ENCODE assay signal across 17 cellular contexts in the genomic region with DNA sequence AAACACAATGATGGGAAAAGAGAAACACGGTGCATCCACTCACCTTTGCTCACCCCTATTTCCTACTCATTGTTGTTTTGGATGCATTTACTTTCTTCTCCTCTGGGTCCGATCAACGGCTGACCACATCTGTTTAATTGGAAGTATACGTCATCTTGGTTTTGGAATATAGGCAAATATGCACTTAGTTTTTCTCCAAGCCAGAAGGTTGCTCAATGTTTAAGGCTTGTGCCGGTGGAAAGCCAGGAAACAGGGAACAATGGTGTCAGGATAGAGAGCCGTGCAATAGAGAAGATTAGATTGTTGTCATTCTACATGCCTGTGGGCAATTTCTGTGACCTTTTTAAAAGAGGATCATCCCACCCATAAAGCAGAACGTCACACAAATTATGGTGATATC.
DNase-seq lines count a peak whose midpoint lies in the region; ATAC-seq and TF ChIP-seq lines count a peak whose summit lies in the region.
"Had no signal": no experiment of that assay in that cellular context is flagged by ENCODE, and none has a peak within 500 bp of the region (broad histone marks: within the 10 kb centered on the region; RNA-seq: fewer than 3 reads in every experiment).

No MANE protein-coding gene starts in this region.

- H3K27me3 Mint-ChIP-seq in endothelial cell (ENCODE audit: unreplicated experiment), result no peaks in the 10 kb centered on the region

- peaks cover 29% of the 10 kb centered on the region for H3K4me1 Mint-ChIP-seq in endothelial cell (ENCODE audit: unreplicated experiment)
- H3K4me1 Mint-ChIP-seq: naive thymus-derived CD4-positive, alpha-beta T cell; stimulated activated naive CD8-positive, alpha-beta T cell treated with anti-CD3 and anti-CD28 coated beads, Interleukin-15, amount 100 ng/mL, for 72 hours had no signal

- TF ChIP-seq CTCF in BJ (IDR thresholded peaks at IDR 0.05; ENCODE audit: insufficient read depth, low read depth, low read length) (no peak), endothelial cell (IDR thresholded peaks at IDR 0.05; ENCODE audit: unreplicated experiment) (no peak)

- CTCF ChIA-PET in BJ (lab: Yijun Ruan, JAX), result no interaction called here

- no peak for ATAC-seq in GM21723 (IDR thresholded peaks at IDR 0.05; ENCODE audit: unreplicated experiment)
- no peak for ATAC-seq in HG03196 (IDR thresholded peaks at IDR 0.05; ENCODE audit: unreplicated experiment)
- ATAC-seq: naive thymus-derived CD4-positive, alpha-beta T cell; psoas muscle; stimulated activated naive CD8-positive, alpha-beta T cell treated with anti-CD3 and anti-CD28 coated beads, Interleukin-15, amount 100 ng/mL, for 72 hours had no signal

- no peaks in the 10 kb centered on the region for H3K36me3 Mint-ChIP-seq in endothelial cell (ENCODE audit: low read depth, unreplicated experiment)
- H3K36me3 Mint-ChIP-seq: naive thymus-derived CD4-positive, alpha-beta T cell had no signal

- POLR2A ChIA-PET in BJ (lab: Charles Lee), result no interaction called here

- H3K9me3 Mint-ChIP-seq in endothelial cell (ENCODE audit: unreplicated experiment), result no peaks in the 10 kb centered on the region
- H3K9me3 Mint-ChIP-seq: activated T-helper 1 cell treated with anti-CD3 and anti-CD28 coated beads, Interleukin-12 subunit alpha, Interleukin-12 subunit beta, Interleukin-2, Interleukin-4 antibody, amounts not matched to agents 30 ng/mL and 10 ng/mL and 1 ng/mL, durations not matched to agents 14 hours and 24 hours and 36 hours had no signal

- peak overlapping the region; percentile 88 for H3K27ac Mint-ChIP-seq in endothelial cell (ENCODE audit: unreplicated experiment)
- H3K27ac Mint-ChIP-seq: activated T-helper 1 cell treated with anti-CD3 and anti-CD28 coated beads, Interleukin-12 subunit alpha, Interleukin-12 subunit beta, Interleukin-2, Interleukin-4 antibody, amounts not matched to agents 30 ng/mL and 10 ng/mL and 1 ng/mL, durations not matched to agents 14 hours and 24 hours and 36 hours; naive thymus-derived CD4-positive, alpha-beta T cell; stimulated activated naive CD8-positive, alpha-beta T cell treated with anti-CD3 and anti-CD28 coated beads, Interleukin-15, amount 100 ng/mL, for 72 hours had no signal

- no peak overlapping the region for H3K4me3 Mint-ChIP-seq in endothelial cell (ENCODE audit: unreplicated experiment)
- H3K4me3 Mint-ChIP-seq: activated T-helper 1 cell treated with anti-CD3 and anti-CD28 coated beads, Interleukin-12 subunit alpha, Interleukin-12 subunit beta, Interleukin-2, Interleukin-4 antibody, amounts not matched to agents 30 ng/mL and 10 ng/mL and 1 ng/mL, durations not matched to agents 14 hours and 24 hours and 36 hours; naive thymus-derived CD4-positive, alpha-beta T cell; stimulated activated naive CD8-positive, alpha-beta T cell treated with anti-CD3 and anti-CD28 coated beads, Interleukin-15, amount 100 ng/mL, for 72 hours had no signal

- DNase-seq in BJ (ENCODE audit: low read depth) (peak; percentile 95), M059J (ENCODE audit: low read depth) (peak; percentile 80), endothelial cell (ENCODE audit: low spot score) (peak; percentile 29), lung microvascular endothelial cell (ENCODE audit: low read depth in 2 of 2) (peak; percentile 89 to 95), DMS153 (lab: John Stamatoyannopoulos, UW) (no peak), activated T-cell treated with anti-CD3 and anti-CD28 coated beads for 4 hours (no peak)
- DNase-seq: AML-193; erythroblast; naive thymus-derived CD4-positive, alpha-beta T cell; NCI-H2029; NCI-H526; psoas muscle; stimulated activated CD4-positive, alpha-beta T cell treated with anti-CD3 and anti-CD28 coated beads, Interleukin-15, amount 100 ng/mL, for 24 hours; stimulated activated naive CD8-positive, alpha-beta T cell treated with anti-CD3 and anti-CD28 coated beads, Interleukin-15, amount 100 ng/mL, for 72 hours had no signal

- no peaks in the 10 kb centered on the region for H3K27me3 ChIP-seq in BJ (ENCODE audit: control insufficient read depth, insufficient read depth, low read length)

- H3K36me3 ChIP-seq in BJ (ENCODE audit: control insufficient read depth, insufficient read depth, low read length), result no peaks in the 10 kb centered on the region

- no peak overlapping the region for H3K4me3 ChIP-seq in BJ (ENCODE audit: low read depth, low read length)
- H3K4me3 ChIP-seq: psoas muscle had no signal

Comparison
In these comparisons a context has a peak if more than half of its experiments do, and no peak if none do; other contexts are left out.
1. DNase-seq: peak in BJ (single experiment), M059J (single experiment), endothelial cell (single experiment) and lung microvascular endothelial cell (2 of 2); none in DMS153 (single experiment) and activated T-cell treated with anti-CD3 and anti-CD28 coated beads for 4 hours (single experiment).